ENCODE assay signal across 1 cellular context in the genomic region with DNA sequence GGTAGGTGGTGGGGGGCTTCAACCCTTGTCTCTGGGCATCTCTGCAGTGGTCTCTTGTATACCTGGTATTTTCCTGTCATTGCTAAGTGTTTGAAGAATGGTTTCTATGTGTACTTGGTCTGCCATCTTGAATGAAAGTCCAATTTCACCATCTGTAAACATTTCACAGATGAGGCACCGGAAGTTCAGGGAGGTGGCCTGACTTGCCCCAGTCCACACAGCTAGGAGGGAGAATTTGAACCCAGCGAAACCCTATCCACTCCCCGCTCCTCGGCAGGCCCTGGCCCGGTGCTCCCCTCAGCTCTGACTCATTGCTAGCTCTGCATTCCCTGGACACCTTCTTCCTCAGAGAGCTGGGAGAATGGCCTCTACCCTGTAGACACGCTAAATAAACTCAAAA.
TF ChIP-seq lines count a peak whose summit lies in the region.

No MANE protein-coding gene starts in this region.

TF ChIP-seq in IMR-90, 13 proteins besides CTCF, POLR2A, EP300 and RAD21:
- TF ChIP-seq MAZ (IDR thresholded peaks at IDR 0.05; ENCODE audit: borderline replicate concordance, low read depth, low read length) (no peak), BHLHE40 (IDR thresholded peaks at IDR 0.05; ENCODE audit: low read depth, low read length) (no peak), MAFK (IDR thresholded peaks at IDR 0.05; ENCODE audit: low read depth, low read length) (no peak), RFX5 (IDR thresholded peaks at IDR 0.05; ENCODE audit: low read depth, low read length) (no peak), RCOR1 (IDR thresholded peaks at IDR 0.05; ENCODE audit: insufficient replicate concordance, low read length) (no peak), MXI1 (IDR thresholded peaks at IDR 0.05; ENCODE audit: borderline replicate concordance, low read depth, low read length) (no peak), NFE2L2 (IDR thresholded peaks at IDR 0.05; ENCODE audit: low read depth, low read length) (no peak), CEBPB (IDR thresholded peaks at IDR 0.05; ENCODE audit: low read depth, low read length) (no peak), FOS (IDR thresholded peaks at IDR 0.05; ENCODE audit: low read depth, low read length) (no peak), CHD1 (IDR thresholded peaks at IDR 0.05; ENCODE audit: low read depth, low read length) (no peak), SMC3 (IDR thresholded peaks at IDR 0.05; ENCODE audit: low read depth, low read length) (no peak)
- TF ChIP-seq, protein P1, sequence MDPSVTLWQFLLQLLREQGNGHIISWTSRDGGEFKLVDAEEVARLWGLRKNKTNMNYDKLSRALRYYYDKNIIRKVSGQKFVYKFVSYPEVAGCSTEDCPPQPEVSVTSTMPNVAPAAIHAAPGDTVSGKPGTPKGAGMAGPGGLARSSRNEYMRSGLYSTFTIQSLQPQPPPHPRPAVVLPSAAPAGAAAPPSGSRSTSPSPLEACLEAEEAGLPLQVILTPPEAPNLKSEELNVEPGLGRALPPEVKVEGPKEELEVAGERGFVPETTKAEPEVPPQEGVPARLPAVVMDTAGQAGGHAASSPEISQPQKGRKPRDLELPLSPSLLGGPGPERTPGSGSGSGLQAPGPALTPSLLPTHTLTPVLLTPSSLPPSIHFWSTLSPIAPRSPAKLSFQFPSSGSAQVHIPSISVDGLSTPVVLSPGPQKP (IDR thresholded peaks at IDR 0.05; ENCODE audit: borderline replicate concordance, low read depth, low read length): no peak
- TF ChIP-seq, protein P2, sequence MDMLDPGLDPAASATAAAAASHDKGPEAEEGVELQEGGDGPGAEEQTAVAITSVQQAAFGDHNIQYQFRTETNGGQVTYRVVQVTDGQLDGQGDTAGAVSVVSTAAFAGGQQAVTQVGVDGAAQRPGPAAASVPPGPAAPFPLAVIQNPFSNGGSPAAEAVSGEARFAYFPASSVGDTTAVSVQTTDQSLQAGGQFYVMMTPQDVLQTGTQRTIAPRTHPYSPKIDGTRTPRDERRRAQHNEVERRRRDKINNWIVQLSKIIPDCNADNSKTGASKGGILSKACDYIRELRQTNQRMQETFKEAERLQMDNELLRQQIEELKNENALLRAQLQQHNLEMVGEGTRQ (IDR thresholded peaks at IDR 0.05; ENCODE audit: low read depth, low read length): no peak
